1 cellular context compared by ENCODE assay signal in genomic region chr16:46621006-46621629, GRCh38.
A peak's percentile ranks its signal among the peaks of the same experiment; 100 is the strongest.
TF ChIP-seq lines count a peak whose summit lies in the region.

Gene SHCBP1, minus strand, starts transcription at chr16:46621379. Its CDS starts 20 bp downstream, at chr16:46621359.

TF ChIP-seq in K562, 482 proteins besides CTCF, POLR2A, EP300 and RAD21 (continued from another document and continues in another):
- TF ChIP-seq MLX (CRISPR knock-in tag; conservative IDR thresholded peaks at IDR 0.05) (no peak), POLR2H (tag; IDR thresholded peaks at IDR 0.05; ENCODE audit: low read depth) (peak; percentile 60; the same call in 1 of the 2 replicates), KDM5B (IDR thresholded peaks at IDR 0.05; ENCODE audit: insufficient replicate concordance, low read depth, low read length) (peak; percentile 96), RERE (CRISPR knock-in tag; IDR thresholded peaks at IDR 0.05; ENCODE audit: borderline replicate concordance) (no peak), ETS2 (tag; IDR thresholded peaks at IDR 0.05; ENCODE audit: borderline replicate concordance, poor library complexity, severe bottlenecking) (no peak), CREBBP (IDR thresholded peaks at IDR 0.05; ENCODE audit: low read depth, low read length) (no peak), ZNF740 (CRISPR knock-in tag; IDR thresholded peaks at IDR 0.05) (no peak), ZNF740 (tag; IDR thresholded peaks at IDR 0.05) (no peak), GTF2E2 (tag; IDR thresholded peaks at IDR 0.05) (peak; percentile 62; the same call in 1 of the 2 replicates), UBTF (IDR thresholded peaks at IDR 0.05; ENCODE audit: borderline replicate concordance in 1 of 2, low read depth in 2 of 2, low read length in 2 of 2) (no peak), SUPT5H (IDR thresholded peaks at IDR 0.05) (peak; percentile 94), XRCC5 (IDR thresholded peaks at IDR 0.05; ENCODE audit: low read depth, low read length) (no peak), SRSF9 (IDR thresholded peaks at IDR 0.05; ENCODE audit: borderline replicate concordance, low read depth, low read length) (no peak), NFRKB (IDR thresholded peaks at IDR 0.05; ENCODE audit: low read depth) (peak; percentile 79; the same call in 1 of the 2 replicates), POLR2AphosphoS5 (IDR thresholded peaks at IDR 0.05; ENCODE audit: control insufficient read depth, insufficient read depth, low read depth, low read length) (peak; percentile 76), HDAC1 (IDR thresholded peaks at IDR 0.05) (peak in 1 of 2 experiments; percentile 99; a peak in 3 of 4 replicates), AFF1 (IDR thresholded peaks at IDR 0.05; ENCODE audit: low read depth in 1 of 2, partially characterized antibody in 2 of 2) (no peak), POLR3A (IDR thresholded peaks at IDR 0.05; ENCODE audit: borderline replicate concordance, extremely low read depth, insufficient read depth, insufficient read length) (no peak), CHD7 (IDR thresholded peaks at IDR 0.05; ENCODE audit: low read depth, low read length) (no peak), ZFX (CRISPR knock-in tag; IDR thresholded peaks at IDR 0.05) (peak; percentile 87)
